26 cellular contexts compared by ENCODE assay signal in the genomic region with DNA sequence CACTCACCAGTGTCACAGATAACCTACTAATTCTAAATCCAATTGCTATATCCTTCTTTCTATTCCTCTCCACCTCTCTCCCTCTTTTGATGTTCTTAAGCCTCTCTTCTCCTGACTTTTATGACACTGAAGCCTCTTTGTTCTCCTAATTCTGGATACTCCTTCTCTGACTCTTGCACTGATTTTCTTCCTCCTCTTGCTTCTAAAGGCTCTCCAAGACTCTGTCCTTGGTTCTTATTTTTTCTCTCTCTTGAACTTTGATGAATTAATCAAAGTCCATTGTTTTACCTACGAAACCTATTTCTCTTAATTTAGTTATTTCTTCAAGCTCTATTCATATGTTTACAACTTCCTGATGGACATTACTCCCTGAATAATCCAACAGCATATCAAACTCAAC.
"Had no signal": no experiment of that assay in that cellular context is flagged by ENCODE, and none has a peak within 500 bp of the region (broad histone marks: within the 10 kb centered on the region; RNA-seq: fewer than 3 reads in every experiment).

No MANE protein-coding gene starts in this region.

- H3K27me3 ChIP-seq: colonic mucosa, esophagus muscularis mucosa, esophagus squamous epithelium, foreskin keratinocyte, gastrocnemius medialis, gastroesophageal sphincter, heart right ventricle had no signal

- DNase-seq: colonic mucosa; cortex of kidney; dermis blood vessel endothelial cell; dorsolateral prefrontal cortex; effector CD4-positive, alpha-beta T cell; effector CD8-positive, alpha-beta T cell; effector memory CD4-positive, alpha-beta T cell; effector memory CD8-positive, alpha-beta T cell; endodermal cell; erythroblast; esophagus squamous epithelium; foreskin fibroblast; foreskin keratinocyte; foreskin melanocyte; gastrocnemius medialis; glutamatergic neuron; heart left ventricle; heart right ventricle had no signal

- H3K9me3 Mint-ChIP-seq: dendritic cell treated with granulocyte-macrophage colony-stimulating factor and Interleukin-4, amounts not matched to agents 40 ng/mL and 50 ng/mL, for 4 days; effector memory CD8-positive, alpha-beta T cell had no signal

- H3K27ac ChIP-seq: colonic mucosa, coronary artery, dorsolateral prefrontal cortex, epithelial cell of prostate, esophagus muscularis mucosa, esophagus squamous epithelium, foreskin keratinocyte, gastrocnemius medialis, gastroesophageal sphincter, heart left ventricle, heart right ventricle had no signal

- H3K4me3 Mint-ChIP-seq: dendritic cell treated with granulocyte-macrophage colony-stimulating factor and Interleukin-4, amounts not matched to agents 40 ng/mL and 50 ng/mL, for 4 days; effector memory CD8-positive, alpha-beta T cell; endodermal cell had no signal

- H3K4me3 ChIP-seq: colonic mucosa, coronary artery, dorsolateral prefrontal cortex, esophagus muscularis mucosa, esophagus squamous epithelium, gastrocnemius medialis, gastroesophageal sphincter, heart left ventricle, heart right ventricle had no signal

- H3K27me3 Mint-ChIP-seq: dendritic cell treated with granulocyte-macrophage colony-stimulating factor and Interleukin-4, amounts not matched to agents 40 ng/mL and 50 ng/mL, for 4 days had no signal

- H3K27ac Mint-ChIP-seq: dendritic cell treated with granulocyte-macrophage colony-stimulating factor and Interleukin-4, amounts not matched to agents 40 ng/mL and 50 ng/mL, for 4 days; effector memory CD8-positive, alpha-beta T cell; endodermal cell had no signal

- FAIRE-seq: endometrium, endothelial cell of umbilical vein, frontal cortex had no signal

- H3K4me1 Mint-ChIP-seq: endodermal cell had no signal

- H3K4me1 ChIP-seq: colonic mucosa, esophagus muscularis mucosa, esophagus squamous epithelium, foreskin keratinocyte, gastrocnemius medialis, gastroesophageal sphincter, heart left ventricle, heart right ventricle had no signal

- H3K36me3 ChIP-seq: colonic mucosa, esophagus muscularis mucosa, esophagus squamous epithelium, gastrocnemius medialis, gastroesophageal sphincter, heart left ventricle, heart right ventricle had no signal

- H3K9me3 ChIP-seq: colonic mucosa, esophagus squamous epithelium, gastrocnemius medialis, gastroesophageal sphincter had no signal
